In genomic region chr1:61502011-61502410, GRCh38 we compare ENCODE assay signal across 19 cellular contexts.
"Had no signal": no experiment of that assay in that cellular context is flagged by ENCODE, and none has a peak within 500 bp of the region (broad histone marks: within the 10 kb centered on the region; RNA-seq: fewer than 3 reads in every experiment).

No MANE protein-coding gene starts in this region.

- H3K9me3 ChIP-seq: SK-N-SH had no signal

- H3K27ac ChIP-seq: HL-60, KMS-11, RWPE1 had no signal

- H3K27me3 Mint-ChIP-seq: IgD-negative memory B cell had no signal

- H3K27ac Mint-ChIP-seq: IgD-negative memory B cell had no signal

- H3K4me3 ChIP-seq: K562 had no signal

- ATAC-seq: K562 had no signal

- DNase-seq: Kasumi-1, MM.1S, NCI-H1105 treated with DMSO at 0.1 percent for 48 hours, NCI-H1417 treated with DMSO at 0.1 percent for 48 hours, NCI-H146, NCI-H2029, NCI-H2081 treated with DMSO at 0.1 percent for 48 hours, NCI-H2227 treated with DMSO at 0.1 percent for 48 hours, NCI-H524 treated with DMSO at 0.1 percent for 48 hours, NCI-H69, NCI-H774, SHP77, SK-N-SH, SW 1271 had no signal

- H3K9me3 Mint-ChIP-seq: IgD-negative memory B cell had no signal

- H3K9ac ChIP-seq: KMS-11, SK-N-SH had no signal

- H3K4me3 Mint-ChIP-seq: IgD-negative memory B cell had no signal

- H3K36me3 Mint-ChIP-seq: IgD-negative memory B cell had no signal

- H3K4me2 ChIP-seq: KMS-11, SK-N-SH had no signal
